In genomic region chr6:2021713-2022125, GRCh38 we compare ENCODE assay signal across 1 cellular context.
TF ChIP-seq lines count a peak whose summit lies in the region.

No MANE protein-coding gene starts in this region.

TF ChIP-seq in HEK293, 187 proteins besides CTCF, POLR2A, EP300 and RAD21 (continued from another document):
- TF ChIP-seq ZNF18 (tag by site-specific recombination; IDR thresholded peaks at IDR 0.05) (peak; percentile 82), OSR2 (tag by site-specific recombination; IDR thresholded peaks at IDR 0.05) (peak; percentile 91), ZNF544 (tag by site-specific recombination; IDR thresholded peaks at IDR 0.05) (no peak), ZNF660 (tag by site-specific recombination; IDR thresholded peaks at IDR 0.05) (no peak), ZNF664 (tag by site-specific recombination; IDR thresholded peaks at IDR 0.05) (peak; percentile 38; the same call in 1 of the 2 replicates), ZNF155 (tag by site-specific recombination; IDR thresholded peaks at IDR 0.05) (no peak), HOXD13 (CRISPR knock-in tag; IDR thresholded peaks at IDR 0.05; ENCODE audit: borderline replicate concordance) (peak; percentile 44; the same call in 1 of the 2 replicates), ZNF335 (tag by site-specific recombination; conservative IDR thresholded peaks at IDR 0.05) (peak; percentile 34; the same call in 1 of the 2 replicates), ZNF610 (tag by site-specific recombination; IDR thresholded peaks at IDR 0.05; ENCODE audit: borderline replicate concordance) (peak; percentile 44), ZNF785 (tag by site-specific recombination; IDR thresholded peaks at IDR 0.05) (no peak), ATF2 (tag by site-specific recombination; IDR thresholded peaks at IDR 0.05; ENCODE audit: low read depth) (peak; percentile 49; the same call in 1 of the 2 replicates), ZNF561 (tag by site-specific recombination; IDR thresholded peaks at IDR 0.05; ENCODE audit: borderline replicate concordance) (peak; percentile 91; the same call in 1 of the 2 replicates), ZNF311 (tag by site-specific recombination; IDR thresholded peaks at IDR 0.05; ENCODE audit: borderline replicate concordance) (no peak), ZIC2 (tag by site-specific recombination; IDR thresholded peaks at IDR 0.05) (peak; percentile 94), PBX3 (CRISPR knock-in tag; IDR thresholded peaks at IDR 0.05) (no peak), ZNF202 (tag by site-specific recombination; IDR thresholded peaks at IDR 0.05; ENCODE audit: borderline replicate concordance) (no peak), ZNF112 (tag by site-specific recombination; IDR thresholded peaks at IDR 0.05) (no peak), ZNF701 (tag by site-specific recombination; IDR thresholded peaks at IDR 0.05) (no peak), ZNF146 (tag by site-specific recombination; IDR thresholded peaks at IDR 0.05) (no peak), ZNF341 (tag by site-specific recombination; IDR thresholded peaks at IDR 0.05; ENCODE audit: low read depth) (peak; percentile 79), KLF17 (tag by site-specific recombination; IDR thresholded peaks at IDR 0.05) (0 out of 2 replicates have a peak, but pooled peaks have one; percentile 63), ZNF596 (tag by site-specific recombination; IDR thresholded peaks at IDR 0.05) (peak; percentile 68), ZBTB8A (tag by site-specific recombination; IDR thresholded peaks at IDR 0.05) (peak; percentile 75), ZNF48 (tag by site-specific recombination; IDR thresholded peaks at IDR 0.05) (no peak), ZBTB17 (tag by site-specific recombination; IDR thresholded peaks at IDR 0.05) (peak; percentile 90), KLF16 (tag by site-specific recombination; IDR thresholded peaks at IDR 0.05) (no peak), SP7 (tag by site-specific recombination; IDR thresholded peaks at IDR 0.05) (peak; percentile 91), ZNF623 (tag by site-specific recombination; IDR thresholded peaks at IDR 0.05) (peak; percentile 28; the same call in 1 of the 2 replicates), MEIS1 (CRISPR knock-in tag; IDR thresholded peaks at IDR 0.05; ENCODE audit: borderline replicate concordance) (no peak), BCL6B (tag by site-specific recombination; IDR thresholded peaks at IDR 0.05) (0 out of 2 replicates have a peak, but pooled peaks have one; percentile 37), ZNF423 (tag by site-specific recombination; IDR thresholded peaks at IDR 0.05) (peak; percentile 71), ZBTB6 (tag by site-specific recombination; IDR thresholded peaks at IDR 0.05) (no peak), ZNF621 (tag by site-specific recombination; IDR thresholded peaks at IDR 0.05) (no peak), ZNF549 (tag by site-specific recombination; IDR thresholded peaks at IDR 0.05) (no peak), TSHZ1 (tag by site-specific recombination; IDR thresholded peaks at IDR 0.05; ENCODE audit: borderline replicate concordance) (peak; percentile 86), ZFP69B (tag by site-specific recombination; IDR thresholded peaks at IDR 0.05) (peak; percentile 81), ZNF514 (tag by site-specific recombination; IDR thresholded peaks at IDR 0.05) (no peak), FEZF1 (tag by site-specific recombination; IDR thresholded peaks at IDR 0.05) (peak; percentile 99), ZNF600 (tag by site-specific recombination; IDR thresholded peaks at IDR 0.05) (peak; percentile 86), ZNF433 (tag by site-specific recombination; IDR thresholded peaks at IDR 0.05; ENCODE audit: low read depth) (0 out of 2 replicates have a peak, but pooled peaks have one; percentile 24), ZNF398 (tag by site-specific recombination; IDR thresholded peaks at IDR 0.05) (peak; percentile 38; the same call in 1 of the 2 replicates), GLI2 (tag by site-specific recombination; IDR thresholded peaks at IDR 0.05; ENCODE audit: borderline replicate concordance, low read depth) (peak; percentile 78; the same call in 1 of the 2 replicates), ZNF175 (tag by site-specific recombination; IDR thresholded peaks at IDR 0.05) (no peak), INSM2 (tag by site-specific recombination; IDR thresholded peaks at IDR 0.05) (peak; percentile 86), SCRT2 (tag by site-specific recombination; IDR thresholded peaks at IDR 0.05) (peak; percentile 91), ZNF473 (tag by site-specific recombination; IDR thresholded peaks at IDR 0.05) (no peak)
